ENCODE assay signal across 1 cellular context in the genomic region with DNA sequence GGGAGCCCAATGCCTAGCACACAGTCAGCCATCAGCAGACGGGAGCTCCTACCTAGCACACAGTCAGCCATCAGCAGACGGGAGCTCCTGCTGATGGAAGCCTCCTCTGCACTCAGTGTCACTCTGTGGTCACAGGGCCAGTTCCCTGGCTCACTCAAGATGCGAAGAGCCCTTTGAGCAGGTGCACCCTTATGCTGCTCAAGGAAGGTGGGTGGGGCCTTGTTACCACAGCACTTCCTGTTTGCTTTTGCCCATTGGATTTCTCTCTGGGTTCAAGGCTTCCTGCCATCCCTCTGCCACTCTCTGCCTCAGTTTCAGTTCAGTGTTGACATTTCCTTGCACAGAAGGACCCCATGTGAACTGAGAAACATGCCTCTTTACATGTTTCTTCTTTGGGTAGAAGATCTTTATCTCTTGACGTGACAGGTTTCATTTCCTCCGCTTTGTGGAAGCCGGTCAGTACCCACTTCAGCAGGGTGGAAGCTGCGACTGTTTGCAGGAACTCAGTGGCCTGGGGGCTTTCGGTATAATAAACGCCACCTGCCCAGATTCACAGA.
TF ChIP-seq lines count a peak whose summit lies in the region.

No MANE protein-coding gene starts in this region.

TF ChIP-seq in GM12878, 131 proteins besides CTCF, POLR2A, EP300 and RAD21:
- TF ChIP-seq TCF3 (IDR thresholded peaks at IDR 0.05; ENCODE audit: borderline replicate concordance, insufficient read depth, low read depth, low read length) (peak; percentile 78; the same call in 1 of the 2 replicates), BCL11A (IDR thresholded peaks at IDR 0.05; ENCODE audit: low read depth, low read length) (0 out of 2 replicates have a peak, but pooled peaks have one; percentile 37), CEBPB (IDR thresholded peaks at IDR 0.05; ENCODE audit: borderline replicate concordance in 1 of 2, low read depth in 2 of 2, low read length in 2 of 2) (no peak), MTA2 (IDR thresholded peaks at IDR 0.05; ENCODE audit: low read depth) (peak; percentile 52), FOXK2 (IDR thresholded peaks at IDR 0.05) (peak; percentile 60), CREM (IDR thresholded peaks at IDR 0.05; ENCODE audit: low read depth) (no peak), NFIC (IDR thresholded peaks at IDR 0.05; ENCODE audit: low read depth, low read length) (no peak), HDAC6 (IDR thresholded peaks at IDR 0.05; ENCODE audit: unreplicated experiment) (no peak), DPF2 (IDR thresholded peaks at IDR 0.05) (peak; percentile 65; the same call in 1 of the 2 replicates), MEF2B (IDR thresholded peaks at IDR 0.05; ENCODE audit: partially characterized antibody, poor library complexity, severe bottlenecking) (peak; percentile 31), IKZF1 (conservative IDR thresholded peaks at IDR 0.05) (peak; percentile 82), ETV6 (conservative IDR thresholded peaks at IDR 0.05 in 1 of 2, IDR thresholded peaks at IDR 0.05 in 1 of 2; ENCODE audit: borderline replicate concordance in 1 of 2, low read depth in 1 of 2) (peak in 1 of 2 experiments; percentile 94; a peak in 2 of 4 replicates), JUND (IDR thresholded peaks at IDR 0.05; ENCODE audit: low read depth, low read length) (no peak), TCF12 (IDR thresholded peaks at IDR 0.05; ENCODE audit: low read depth, low read length) (peak; percentile 55; the same call in 1 of the 2 replicates), EED (IDR thresholded peaks at IDR 0.05; ENCODE audit: low read depth) (peak; percentile 71), IKZF2 (IDR thresholded peaks at IDR 0.05) (peak; percentile 74 to 77), RUNX3 (IDR thresholded peaks at IDR 0.05; ENCODE audit: low read length) (peak; percentile 65), SPI1 (IDR thresholded peaks at IDR 0.05; ENCODE audit: borderline replicate concordance, insufficient read depth, low read depth, low read length) (peak; percentile 78; the same call in 1 of the 2 replicates), GATAD2B (conservative IDR thresholded peaks at IDR 0.05; ENCODE audit: low read depth) (0 out of 2 replicates have a peak, but pooled peaks have one; percentile 30)
- TF ChIP-seq, protein P1, sequence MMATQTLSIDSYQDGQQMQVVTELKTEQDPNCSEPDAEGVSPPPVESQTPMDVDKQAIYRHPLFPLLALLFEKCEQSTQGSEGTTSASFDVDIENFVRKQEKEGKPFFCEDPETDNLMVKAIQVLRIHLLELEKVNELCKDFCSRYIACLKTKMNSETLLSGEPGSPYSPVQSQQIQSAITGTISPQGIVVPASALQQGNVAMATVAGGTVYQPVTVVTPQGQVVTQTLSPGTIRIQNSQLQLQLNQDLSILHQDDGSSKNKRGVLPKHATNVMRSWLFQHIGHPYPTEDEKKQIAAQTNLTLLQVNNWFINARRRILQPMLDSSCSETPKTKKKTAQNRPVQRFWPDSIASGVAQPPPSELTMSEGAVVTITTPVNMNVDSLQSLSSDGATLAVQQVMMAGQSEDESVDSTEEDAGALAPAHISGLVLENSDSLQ (IDR thresholded peaks at IDR 0.05) = peak; percentile 84
- TF ChIP-seq, protein P2, sequence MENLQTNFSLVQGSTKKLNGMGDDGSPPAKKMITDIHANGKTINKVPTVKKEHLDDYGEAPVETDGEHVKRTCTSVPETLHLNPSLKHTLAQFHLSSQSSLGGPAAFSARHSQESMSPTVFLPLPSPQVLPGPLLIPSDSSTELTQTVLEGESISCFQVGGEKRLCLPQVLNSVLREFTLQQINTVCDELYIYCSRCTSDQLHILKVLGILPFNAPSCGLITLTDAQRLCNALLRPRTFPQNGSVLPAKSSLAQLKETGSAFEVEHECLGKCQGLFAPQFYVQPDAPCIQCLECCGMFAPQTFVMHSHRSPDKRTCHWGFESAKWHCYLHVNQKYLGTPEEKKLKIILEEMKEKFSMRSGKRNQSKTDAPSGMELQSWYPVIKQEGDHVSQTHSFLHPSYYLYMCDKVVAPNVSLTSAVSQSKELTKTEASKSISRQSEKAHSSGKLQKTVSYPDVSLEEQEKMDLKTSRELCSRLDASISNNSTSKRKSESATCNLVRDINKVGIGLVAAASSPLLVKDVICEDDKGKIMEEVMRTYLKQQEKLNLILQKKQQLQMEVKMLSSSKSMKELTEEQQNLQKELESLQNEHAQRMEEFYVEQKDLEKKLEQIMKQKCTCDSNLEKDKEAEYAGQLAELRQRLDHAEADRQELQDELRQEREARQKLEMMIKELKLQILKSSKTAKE (IDR thresholded peaks at IDR 0.05; ENCODE audit: low read depth, poor library complexity, severe bottlenecking) = no peak
